In the genomic region with DNA sequence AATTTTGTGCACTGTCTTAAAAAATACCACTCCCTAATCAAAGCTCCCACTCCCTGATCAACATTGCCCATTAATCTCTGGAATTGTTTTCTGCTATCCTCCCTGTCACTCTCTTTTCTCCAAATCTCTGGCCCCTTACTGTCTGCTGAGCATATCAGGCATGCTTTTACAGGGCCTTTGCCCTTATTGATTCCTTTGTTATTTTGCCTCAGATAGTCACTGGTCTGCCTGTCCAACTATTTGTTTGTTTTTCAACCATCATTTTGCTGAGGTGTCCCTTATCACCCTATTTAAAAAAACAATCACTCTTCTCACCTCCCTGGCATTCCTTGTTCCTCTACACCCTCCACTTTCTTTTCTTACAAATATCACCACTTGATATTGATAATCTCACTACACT, we compare ENCODE assay signal across 26 cellular contexts.
"Had no signal": no experiment of that assay in that cellular context is flagged by ENCODE, and none has a peak within 500 bp of the region (broad histone marks: within the 10 kb centered on the region; RNA-seq: fewer than 3 reads in every experiment).

No MANE protein-coding gene starts in this region.

- H3K27ac ChIP-seq: ascending aorta, breast epithelium, cardiac muscle cell, colonic mucosa, heart left ventricle had no signal

- H3K27ac Mint-ChIP-seq: activated CD4-positive, alpha-beta memory T cell treated with anti-CD3 and anti-CD28 coated beads, Interleukin-2, amount 10 ng/mL, durations not matched to agents 7 days and 5 days; activated CD4-positive, alpha-beta T cell treated with anti-CD3 and anti-CD28 coated beads for 36 hours; activated CD4-positive, alpha-beta T cell treated with anti-CD3 and anti-CD28 coated beads, Interleukin-2, amount 10 ng/mL, durations not matched to agents 24 days and 14 days; activated naive CD4-positive, alpha-beta T cell treated with anti-CD3 and anti-CD28 coated beads, Interleukin-2, amount 10 ng/mL, durations not matched to agents 7 days and 5 days; activated naive CD4-positive, alpha-beta T cell treated with anti-CD3 and anti-CD28 coated beads, Interleukin-2, amount 50 U/mL, for 72 hours; activated naive CD8-positive, alpha-beta T cell treated with anti-CD3 and anti-CD28 coated beads, Interleukin-2, amount 10 ng/mL, durations not matched to agents 7 days and 5 days; activated T-cell treated with anti-CD3 and anti-CD28 coated beads, Interleukin-2, amount 50 U/mL, for 24 hours; activated T-cell treated with anti-CD3 and anti-CD28 coated beads, Interleukin-2, amount 50 U/mL, for 72 hours; brain; endodermal cell had no signal

- H3K9me3 ChIP-seq: ascending aorta, breast epithelium, colonic mucosa, heart left ventricle had no signal

- H3K36me3 Mint-ChIP-seq: activated naive CD4-positive, alpha-beta T cell treated with anti-CD3 and anti-CD28 coated beads, Interleukin-2, amount 10 ng/mL, durations not matched to agents 7 days and 5 days; activated naive CD4-positive, alpha-beta T cell treated with anti-CD3 and anti-CD28 coated beads, Interleukin-2, amount 50 U/mL, for 72 hours; activated naive CD8-positive, alpha-beta T cell treated with anti-CD3 and anti-CD28 coated beads, Interleukin-2, amount 10 ng/mL, durations not matched to agents 7 days and 5 days; brain had no signal

- H3K4me1 ChIP-seq: ascending aorta, breast epithelium, colonic mucosa had no signal

- H3K27me3 Mint-ChIP-seq: activated CD4-positive, alpha-beta memory T cell treated with anti-CD3 and anti-CD28 coated beads, Interleukin-2, amount 10 ng/mL, durations not matched to agents 7 days and 5 days; activated CD4-positive, alpha-beta T cell treated with anti-CD3 and anti-CD28 coated beads for 36 hours; activated CD4-positive, alpha-beta T cell treated with anti-CD3 and anti-CD28 coated beads, Interleukin-2, amount 10 ng/mL, durations not matched to agents 24 days and 14 days; activated naive CD4-positive, alpha-beta T cell treated with anti-CD3 and anti-CD28 coated beads, Interleukin-2, amount 10 ng/mL, durations not matched to agents 7 days and 5 days; activated naive CD8-positive, alpha-beta T cell treated with anti-CD3 and anti-CD28 coated beads, Interleukin-2, amount 10 ng/mL, durations not matched to agents 7 days and 5 days; activated T-cell treated with anti-CD3 and anti-CD28 coated beads, Interleukin-2, amount 50 U/mL, for 24 hours; brain had no signal

- H3K4me1 Mint-ChIP-seq: activated CD4-positive, alpha-beta memory T cell treated with anti-CD3 and anti-CD28 coated beads, Interleukin-2, amount 10 ng/mL, durations not matched to agents 7 days and 5 days; activated CD4-positive, alpha-beta T cell treated with anti-CD3 and anti-CD28 coated beads for 36 hours; activated CD4-positive, alpha-beta T cell treated with anti-CD3 and anti-CD28 coated beads, Interleukin-2, amount 10 ng/mL, durations not matched to agents 24 days and 14 days; activated naive CD4-positive, alpha-beta T cell treated with anti-CD3 and anti-CD28 coated beads, Interleukin-2, amount 10 ng/mL, durations not matched to agents 7 days and 5 days; activated naive CD8-positive, alpha-beta T cell treated with anti-CD3 and anti-CD28 coated beads, Interleukin-2, amount 10 ng/mL, durations not matched to agents 7 days and 5 days; brain had no signal

- H3K4me3 Mint-ChIP-seq: activated CD4-positive, alpha-beta memory T cell treated with anti-CD3 and anti-CD28 coated beads, Interleukin-2, amount 10 ng/mL, durations not matched to agents 7 days and 5 days; activated CD4-positive, alpha-beta T cell treated with anti-CD3 and anti-CD28 coated beads for 36 hours; activated CD4-positive, alpha-beta T cell treated with anti-CD3 and anti-CD28 coated beads, Interleukin-2, amount 10 ng/mL, durations not matched to agents 24 days and 14 days; activated naive CD4-positive, alpha-beta T cell treated with anti-CD3 and anti-CD28 coated beads, Interleukin-2, amount 10 ng/mL, durations not matched to agents 7 days and 5 days; activated naive CD8-positive, alpha-beta T cell treated with anti-CD3 and anti-CD28 coated beads, Interleukin-2, amount 10 ng/mL, durations not matched to agents 7 days and 5 days; activated T-cell treated with anti-CD3 and anti-CD28 coated beads, Interleukin-2, amount 50 U/mL, for 24 hours; activated T-cell treated with anti-CD3 and anti-CD28 coated beads, Interleukin-2, amount 50 U/mL, for 72 hours; brain; endodermal cell had no signal

- H3K27me3 ChIP-seq: ascending aorta, breast epithelium, cardiac muscle cell, colonic mucosa, heart left ventricle had no signal

- H3K9me3 Mint-ChIP-seq: activated CD4-positive, alpha-beta memory T cell treated with anti-CD3 and anti-CD28 coated beads, Interleukin-2, amount 10 ng/mL, durations not matched to agents 7 days and 5 days; activated CD4-positive, alpha-beta T cell treated with anti-CD3 and anti-CD28 coated beads, Interleukin-2, amount 10 ng/mL, durations not matched to agents 24 days and 14 days; activated naive CD4-positive, alpha-beta T cell treated with anti-CD3 and anti-CD28 coated beads, Interleukin-2, amount 10 ng/mL, durations not matched to agents 7 days and 5 days; activated naive CD8-positive, alpha-beta T cell treated with anti-CD3 and anti-CD28 coated beads, Interleukin-2, amount 10 ng/mL, durations not matched to agents 7 days and 5 days; activated T-cell treated with anti-CD3 and anti-CD28 coated beads, Interleukin-2, amount 50 U/mL, for 24 hours; brain; endodermal cell had no signal

- DNase-seq: activated CD4-positive, alpha-beta memory T cell treated with anti-CD3 and anti-CD28 coated beads, Interleukin-2, amount 10 ng/mL, durations not matched to agents 7 days and 5 days; activated CD4-positive, alpha-beta T cell treated with anti-CD3 and anti-CD28 coated beads for 36 hours; activated CD4-positive, alpha-beta T cell treated with anti-CD3 and anti-CD28 coated beads, Interleukin-2, amount 10 ng/mL, durations not matched to agents 24 days and 14 days; activated CD4-positive, CD25-positive, alpha-beta regulatory T cell; activated CD4-positive, CD25-positive, alpha-beta regulatory T cell treated with anti-CD3 and anti-CD28 coated beads, Interleukin-2, amount 50 U/mL, for 72 hours; activated CD8-positive, alpha-beta memory T cell treated with anti-CD3 and anti-CD28 coated beads, Interleukin-2, amount 50 U/mL, for 48 hours; activated gamma-delta T cell; activated naive CD4-positive, alpha-beta T cell; activated naive CD4-positive, alpha-beta T cell treated with anti-CD3 and anti-CD28 coated beads, Interleukin-2, amount 10 ng/mL, durations not matched to agents 7 days and 5 days; activated naive CD8-positive, alpha-beta T cell treated with anti-CD3 and anti-CD28 coated beads, Interleukin-2, amount 10 ng/mL, durations not matched to agents 7 days and 5 days; activated T-cell treated with anti-CD3 and anti-CD28 coated beads for 4 hours; activated T-cell treated with anti-CD3 and anti-CD28 coated beads, Interleukin-2, amount 50 U/mL, for 24 hours; activated T-cell treated with anti-CD3 and anti-CD28 coated beads, Interleukin-2, amount 50 U/mL, for 72 hours; central memory CD4-positive, alpha-beta T cell; cerebellar nuclear complex; colonic mucosa; effector memory CD4-positive, alpha-beta T cell; endodermal cell; heart left ventricle; T-helper 2 cell had no signal

- H3K4me3 ChIP-seq: ascending aorta, breast epithelium, cardiac muscle cell, colonic mucosa, heart left ventricle had no signal

- H3K36me3 ChIP-seq: ascending aorta, breast epithelium, cardiac muscle cell, colonic mucosa, heart left ventricle had no signal

- ATAC-seq: activated CD4-positive, alpha-beta T cell treated with anti-CD3 and anti-CD28 coated beads for 36 hours; activated naive CD4-positive, alpha-beta T cell treated with anti-CD3 and anti-CD28 coated beads, Interleukin-2, amount 50 U/mL, for 72 hours; activated T-cell treated with anti-CD3 and anti-CD28 coated beads, Interleukin-2, amount 50 U/mL, for 72 hours; esophagus mucosa; heart left ventricle had no signal
